13 cellular contexts compared by ENCODE assay signal in genomic region chr15:48880070-48880634, GRCh38. TPM values are rescaled to one million over a fixed set of nuclear protein-coding genes. Genes with fewer than 3 reads are reported as not detected.
DNase-seq lines count a peak whose midpoint lies in the region; ATAC-seq, FAIRE-seq and TF ChIP-seq lines count a peak whose summit lies in the region.
"Had no signal": no experiment of that assay in that cellular context is flagged by ENCODE, and none has a peak within 500 bp of the region (broad histone marks: within the 10 kb centered on the region; RNA-seq: fewer than 3 reads in every experiment).

No MANE protein-coding gene starts in this region.

- POLR2A ChIA-PET in GM12878 (lab: Charles Lee) = interaction anchor here (0.7 to 1.0 kb wide), 2 partner anchors 47 to 86 kb away, joined by 3 read pairs; no protein-coding TSS in a partner anchor

- in situ Hi-C loops in GM12878 (cut with MboI) = no loop called here

- peaks cover 49% of the 10 kb centered on the region for H3K36me3 Mint-ChIP-seq in activated CD4-positive, alpha-beta T cell treated with anti-CD3 and anti-CD28 coated beads, Interleukin-2, amount 10 ng/mL, durations not matched to agents 24 days and 14 days (ENCODE audit: low read depth)

- no peaks in the 10 kb centered on the region for H3K36me3 ChIP-seq in GM12878 (ENCODE audit: control insufficient read depth in 2 of 2, insufficient read depth in 2 of 2, low read length in 1 of 2)
- H3K36me3 ChIP-seq in osteoblast (ENCODE audit: insufficient read depth, low read length) = no peaks in the 10 kb centered on the region
- H3K36me3 ChIP-seq in mucosa of descending colon (ENCODE audit: low read depth) = no peaks in the 10 kb centered on the region
- H3K36me3 ChIP-seq: ovary, suprapubic skin had no signal

- no peak for ATAC-seq in GM12878
- ATAC-seq in mucosa of descending colon = no peak
- ATAC-seq in HG03095 (IDR thresholded peaks at IDR 0.05; ENCODE audit: unreplicated experiment) = no peak

- no peak for TF ChIP-seq EP300 in GM12878 (IDR thresholded peaks at IDR 0.05; ENCODE audit: borderline replicate concordance in 1 of 2, control insufficient read depth in 1 of 2, low read depth in 2 of 2, low read length in 2 of 2)

- peak overlapping the region; percentile 97 for H3K4me3 Mint-ChIP-seq in activated CD4-positive, alpha-beta T cell treated with anti-CD3 and anti-CD28 coated beads, Interleukin-2, amount 10 ng/mL, durations not matched to agents 24 days and 14 days

- no peaks in the 10 kb centered on the region for H3K27me3 ChIP-seq in GM12878 (replicated peaks in 1 of 2; ENCODE audit: control insufficient read depth in 2 of 2, insufficient read depth in 2 of 2, low read length in 1 of 2)
- no peaks in the 10 kb centered on the region for H3K27me3 ChIP-seq in osteoblast (ENCODE audit: insufficient read depth, low read length)
- H3K27me3 ChIP-seq: ovary, suprapubic skin had no signal

- H3K27ac ChIP-seq in GM12878 (ENCODE audit: control insufficient read depth, insufficient read depth) (no peak overlapping the region), osteoblast (ENCODE audit: low read depth, low read length) (no peak overlapping the region)
- H3K27ac ChIP-seq: ovary, suprapubic skin had no signal

- H4K20me1 ChIP-seq in GM12878 (ENCODE audit: control insufficient read depth, insufficient read depth) (no peaks in the 10 kb centered on the region; the same call in 1 of the 2 replicates), osteoblast (ENCODE audit: insufficient read depth, low read length) (peaks cover 22% of the 10 kb centered on the region)

- CTCF ChIA-PET in GM12878 (lab: Yijun Ruan, JAX) = interaction anchor here (0.8 to 4.7 kb wide), 11 partner anchors 13 to 521 kb away, joined by 3 to 38 read pairs (median 3); partner anchors contain the start of gene SHC4

- TF ChIP-seq CTCF in LNCaP clone FGC (IDR thresholded peaks at IDR 0.05; ENCODE audit: control insufficient read depth, extremely low read depth, insufficient read depth) (no peak), GM12878 (IDR thresholded peaks at IDR 0.05 in 2 of 3, conservative IDR thresholded peaks at IDR 0.05 in 1 of 3; ENCODE audit: control insufficient read depth in 2 of 3, extremely low read depth in 1 of 3, insufficient read depth in 1 of 3, low read depth in 3 of 3, low read length in 3 of 3) (no peak), osteoblast (IDR thresholded peaks at IDR 0.05; ENCODE audit: extremely low read depth, low read depth, low read length) (no peak), mucosa of descending colon (IDR thresholded peaks at IDR 0.05) (no peak)

- H3K79me2 ChIP-seq in GM12878 (ENCODE audit: control insufficient read depth, insufficient read depth, low read length) = peaks cover 26% of the 10 kb centered on the region
- H3K79me2 ChIP-seq in osteoblast (ENCODE audit: insufficient read depth, low read length) = peaks cover 24% of the 10 kb centered on the region

- no peaks in the 10 kb centered on the region for H3K9me3 Mint-ChIP-seq in activated CD4-positive, alpha-beta T cell treated with anti-CD3 and anti-CD28 coated beads, Interleukin-2, amount 10 ng/mL, durations not matched to agents 24 days and 14 days

- RAD21 ChIA-PET in GM12878 (lab: Charles Lee; ENCODE audit: unreplicated experiment) = interaction anchor here (1.2 to 1.3 kb wide), 3 partner anchors 14 to 95 kb away, joined by 3 to 8 read pairs (median 3); no protein-coding TSS in a partner anchor

- H3K27ac Mint-ChIP-seq in activated CD4-positive, alpha-beta T cell treated with anti-CD3 and anti-CD28 coated beads, Interleukin-2, amount 10 ng/mL, durations not matched to agents 24 days and 14 days = peak overlapping the region; percentile 46

- H3K4me2 ChIP-seq in GM12878 (ENCODE audit: control insufficient read depth, insufficient read depth) = peak overlapping the region; percentile 77
- H3K4me2 ChIP-seq in osteoblast (ENCODE audit: insufficient read depth, low read length) = peak overlapping the region; percentile 89

- DNase-seq in activated CD4-positive, alpha-beta T cell treated with anti-CD3 and anti-CD28 coated beads, Interleukin-2, amount 10 ng/mL, durations not matched to agents 24 days and 14 days = no peak
- no peak for DNase-seq in activated CD4-positive, alpha-beta T cell treated with anti-CD3 and anti-CD28 coated beads, Interleukin-2, amount 50 U/mL, for 1 hour
- DNase-seq in LNCaP clone FGC (ENCODE audit: low read depth) = no peak
- DNase-seq in GM12878 (ENCODE audit: low read depth, low spot score) = no peak
- DNase-seq in osteoblast (ENCODE audit: insufficient read length, low spot score, missing footprints) = no peak
- no peak for DNase-seq in mucosa of descending colon
- no peak for DNase-seq in NCI-H1930 (lab: John Stamatoyannopoulos, UW)
- DNase-seq: activated CD4-positive, CD25-positive, alpha-beta regulatory T cell treated with anti-CD3 and anti-CD28 coated beads, Interleukin-2, amount 50 U/mL, for 72 hours; islet precursor cell; NCI-H1694 treated with DMSO at 0.1 percent for 48 hours; ovary had no signal

- FAIRE-seq in GM12878 (lab: Jason Lieb, UNC) = no peak

- no peak for TF ChIP-seq POLR2A in GM12878 (IDR thresholded peaks at IDR 0.05; ENCODE audit: low read depth, low read length)

- no peak overlapping the region for H3K9ac ChIP-seq in GM12878 (ENCODE audit: control insufficient read depth, insufficient read depth, low read length)

- H2AFZ ChIP-seq in GM12878 (ENCODE audit: control insufficient read depth, low read depth, low read length) (no peak overlapping the region), osteoblast (ENCODE audit: low read length) (no peak overlapping the region)

- H3K9me3 ChIP-seq in GM12878 (replicated peaks; ENCODE audit: control insufficient read depth, insufficient read depth, low read length) (no peaks in the 10 kb centered on the region), osteoblast (ENCODE audit: low read depth, low read length) (no peaks in the 10 kb centered on the region), mucosa of descending colon (no peaks in the 10 kb centered on the region)
- H3K9me3 ChIP-seq: ovary, suprapubic skin had no signal

- H3K4me3 ChIP-seq in LNCaP clone FGC (ENCODE audit: low read depth, low read length) (peak overlapping the region; percentile 24; the same call in 1 of the 2 replicates), GM12878 (0 out of 2 replicates have a peak overlapping the region, but pooled peaks have one; percentile 67), osteoblast (ENCODE audit: insufficient read depth, low read length) (peak overlapping the region; percentile 81), mucosa of descending colon (no peak overlapping the region)
- H3K4me3 ChIP-seq: ovary had no signal

- H3K4me1 ChIP-seq in GM12878 (ENCODE audit: control insufficient read depth, insufficient read depth, low read length) (peaks cover 4% of the 10 kb centered on the region), osteoblast (ENCODE audit: insufficient read depth, low read length) (peaks cover 15% of the 10 kb centered on the region), mucosa of descending colon (ENCODE audit: low read depth) (peaks cover 9% of the 10 kb centered on the region)

- TF ChIP-seq RAD21 in GM12878 (IDR thresholded peaks at IDR 0.05; ENCODE audit: insufficient read depth, low read depth, low read length) = no peak

- SMC1A ChIA-PET in GM12878 (lab: Charles Lee; ENCODE audit: uncharacterized antibody, unreplicated experiment) = interaction anchor here (0.6 to 7.1 kb wide), 13 partner anchors 10 to 741 kb away, joined by 3 to 55 read pairs (median 5); partner anchors contain the start of genes DTWD1 and SHC4

- no TSS peak for BruUV-seq in GM12878 (replicated peaks; lab: Mats Ljungman, UMichigan)

- H3K27me3 Mint-ChIP-seq in activated CD4-positive, alpha-beta T cell treated with anti-CD3 and anti-CD28 coated beads, Interleukin-2, amount 10 ng/mL, durations not matched to agents 24 days and 14 days = no peaks in the 10 kb centered on the region

- intact Hi-C loops in activated CD4-positive, alpha-beta T cell treated with anti-CD3 and anti-CD28 coated beads, Interleukin-2, amount 10 ng/mL, durations not matched to agents 24 days and 14 days (cut with micrococcal nuclease) = loop anchor here (10.0 kb wide), 1 partner anchor 1255 kb away; no protein-coding TSS in a partner anchor
- intact Hi-C loops in GM12878 (cut with micrococcal nuclease; ENCODE audit: unreplicated experiment) = loop anchor here (5.0 kb wide), 1 partner anchor 87 kb away; no protein-coding TSS in a partner anchor
- intact Hi-C loops in mucosa of descending colon (cut with DNase I, micrococcal nuclease) = no loop called here

- WGBS in GM12878 (ENCODE audit: insufficient coverage, insufficient replicate concordance, low lambda C conversion rate, missing lambda C conversion rate) = 98% methylated on average over 3 of the region's 3 CpGs

- peaks cover 48% of the 10 kb centered on the region for H3K4me1 Mint-ChIP-seq in activated CD4-positive, alpha-beta T cell treated with anti-CD3 and anti-CD28 coated beads, Interleukin-2, amount 10 ng/mL, durations not matched to agents 24 days and 14 days

RNA-seq across cellular contexts. Expression of gene EID1, which starts 2.2 kb away (rescaled TPM):
- 192 and 209 TPM in 2 replicates for total RNA-seq in activated CD4-positive, alpha-beta T cell treated with anti-CD3 and anti-CD28 coated beads, Interleukin-2, amount 10 ng/mL, durations not matched to agents 24 days and 14 days
- 22.5 and 30.9 TPM in 2 replicates for total RNA-seq in GM12878 (2013; cell fraction: nucleolus; rRNA removed)
- 98.9 and 127 TPM in 2 replicates for total RNA-seq in GM12878 (2014; rRNA removed)
- total RNA-seq in GM12878 (2014; rRNA removed; fragmentation: Illumina TruSeq; extraction: Trizol) = 123 and 125 TPM in 2 replicates
- 119 TPM in 2 replicates for total RNA-seq in GM12878 (2021)
- polyA plus RNA-seq in GM12878 (2011; ENCODE audit: low read depth) = 50.9 TPM
- 157 and 182 TPM in 2 replicates for polyA plus RNA-seq in GM12878 (2011; rRNA removed)
- 83.4 and 91.3 TPM in 2 replicates for polyA plus RNA-seq in GM12878 (2011; cell fraction: cytosol; rRNA removed)
- 57.1 and 85.9 TPM in 2 replicates for polyA plus RNA-seq in GM12878 (2011; cell fraction: nucleus; rRNA removed)
- polyA plus RNA-seq in GM12878 (2012) = 82.8 and 85.4 TPM in 2 replicates
- 123 and 157 TPM in 2 replicates for polyA plus RNA-seq in GM12878 (2014; fragmentation: Illumina TruSeq; extraction: Trizol)
- 10 to 100 TPM; 45.6 to 79.5 TPM for polyA plus RNA-seq in GM12878 (2014; fragmentation: Nextera tagmentation; extraction: Ambion mirVana)
- 137 and 142 TPM in 2 replicates for polyA plus RNA-seq in GM12878 (2014; rRNA removed)
- polyA plus RNA-seq in GM12878 (2016; fragmentation: Nextera tagmentation; extraction: Ambion mirVana) = 100 to 1,000 TPM; 202 to 210 TPM
- 26.5 and 28.2 TPM in 2 replicates for polyA minus RNA-seq in GM12878 (2011; rRNA and poly(A)+ RNA removed)
- 29.9 and 32.7 TPM in 2 replicates for polyA minus RNA-seq in GM12878 (2011; cell fraction: cytosol; rRNA and poly(A)+ RNA removed)
- polyA minus RNA-seq in GM12878 (2011; cell fraction: nucleus; rRNA and poly(A)+ RNA removed) = 10.8 and 15.1 TPM in 2 replicates
- 193 and 206 TPM in 2 replicates for total RNA-seq in osteoblast
- total RNA-seq in mucosa of descending colon = 100 to 1,000 TPM in 1 of 3 donors, 10 to 100 TPM in 2; 44.7 to 128 (median 53.8) TPM

Comparison
In these comparisons a context has a peak if more than half of its experiments do, and no peak if none do; other contexts are left out.
1. intact Hi-C loops: an anchor here in activated CD4-positive, alpha-beta T cell treated with anti-CD3 and anti-CD28 coated beads, Interleukin-2, amount 10 ng/mL, durations not matched to agents 24 days and 14 days (10.0 kb wide) and GM12878 (5.0 kb wide); none called in mucosa of descending colon.